Comparison of ENCODE assay signal across 2 cellular contexts in the genomic region with DNA sequence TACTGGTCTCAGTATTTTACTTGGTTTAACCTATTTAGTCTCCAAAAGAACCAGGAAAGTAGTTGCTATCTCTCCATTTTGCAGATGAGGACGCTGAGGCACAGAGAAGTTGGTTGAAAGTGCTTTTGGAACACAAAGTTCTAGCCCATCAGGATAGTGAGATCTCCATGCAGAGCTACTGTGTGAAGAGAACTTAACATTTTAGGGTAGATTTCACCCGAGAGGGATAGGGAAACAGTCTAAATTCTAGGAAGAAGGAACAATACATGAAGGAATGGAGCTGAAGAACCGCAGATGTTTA.
TF ChIP-seq lines count a peak whose summit lies in the region.

No MANE protein-coding gene starts in this region.

TF ChIP-seq in SK-N-SH, 30 proteins besides CTCF, POLR2A, EP300 and RAD21:
- TF ChIP-seq SIN3A (IDR thresholded peaks at IDR 0.05; ENCODE audit: borderline replicate concordance, low read depth, low read length) (no peak), FOSL2 (IDR thresholded peaks at IDR 0.05; ENCODE audit: borderline replicate concordance, low read depth) (no peak), RXRA (IDR thresholded peaks at IDR 0.05; ENCODE audit: borderline replicate concordance, low read depth) (no peak), TCF12 (IDR thresholded peaks at IDR 0.05) (no peak), GABPA (IDR thresholded peaks at IDR 0.05; ENCODE audit: low read depth) (no peak), GATA2 (CRISPR knock-in tag; IDR thresholded peaks at IDR 0.05) (no peak), RFX5 (IDR thresholded peaks at IDR 0.05; ENCODE audit: low read length) (no peak), JUND (IDR thresholded peaks at IDR 0.05) (no peak), CHD2 (IDR thresholded peaks at IDR 0.05; ENCODE audit: low read length, partially characterized antibody) (no peak)
- TF ChIP-seq, protein P1, sequence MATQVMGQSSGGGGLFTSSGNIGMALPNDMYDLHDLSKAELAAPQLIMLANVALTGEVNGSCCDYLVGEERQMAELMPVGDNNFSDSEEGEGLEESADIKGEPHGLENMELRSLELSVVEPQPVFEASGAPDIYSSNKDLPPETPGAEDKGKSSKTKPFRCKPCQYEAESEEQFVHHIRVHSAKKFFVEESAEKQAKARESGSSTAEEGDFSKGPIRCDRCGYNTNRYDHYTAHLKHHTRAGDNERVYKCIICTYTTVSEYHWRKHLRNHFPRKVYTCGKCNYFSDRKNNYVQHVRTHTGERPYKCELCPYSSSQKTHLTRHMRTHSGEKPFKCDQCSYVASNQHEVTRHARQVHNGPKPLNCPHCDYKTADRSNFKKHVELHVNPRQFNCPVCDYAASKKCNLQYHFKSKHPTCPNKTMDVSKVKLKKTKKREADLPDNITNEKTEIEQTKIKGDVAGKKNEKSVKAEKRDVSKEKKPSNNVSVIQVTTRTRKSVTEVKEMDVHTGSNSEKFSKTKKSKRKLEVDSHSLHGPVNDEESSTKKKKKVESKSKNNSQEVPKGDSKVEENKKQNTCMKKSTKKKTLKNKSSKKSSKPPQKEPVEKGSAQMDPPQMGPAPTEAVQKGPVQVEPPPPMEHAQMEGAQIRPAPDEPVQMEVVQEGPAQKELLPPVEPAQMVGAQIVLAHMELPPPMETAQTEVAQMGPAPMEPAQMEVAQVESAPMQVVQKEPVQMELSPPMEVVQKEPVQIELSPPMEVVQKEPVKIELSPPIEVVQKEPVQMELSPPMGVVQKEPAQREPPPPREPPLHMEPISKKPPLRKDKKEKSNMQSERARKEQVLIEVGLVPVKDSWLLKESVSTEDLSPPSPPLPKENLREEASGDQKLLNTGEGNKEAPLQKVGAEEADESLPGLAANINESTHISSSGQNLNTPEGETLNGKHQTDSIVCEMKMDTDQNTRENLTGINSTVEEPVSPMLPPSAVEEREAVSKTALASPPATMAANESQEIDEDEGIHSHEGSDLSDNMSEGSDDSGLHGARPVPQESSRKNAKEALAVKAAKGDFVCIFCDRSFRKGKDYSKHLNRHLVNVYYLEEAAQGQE (IDR thresholded peaks at IDR 0.05; ENCODE audit: low read depth, low read length): no peak

TF ChIP-seq in HEK293T, 16 proteins besides CTCF, POLR2A, EP300 and RAD21:
- TF ChIP-seq PKNOX1 (IDR thresholded peaks at IDR 0.05) (no peak), SUZ12 (IDR thresholded peaks at IDR 0.05) (no peak), CTBP1 (IDR thresholded peaks at IDR 0.05; ENCODE audit: borderline replicate concordance) (no peak)
